Comparison of ENCODE assay signal across 14 cellular contexts in genomic region chr1:41631971-41632370, GRCh38.
DNase-seq lines count a peak whose midpoint lies in the region; ATAC-seq and TF ChIP-seq lines count a peak whose summit lies in the region.
"Had no signal": no experiment of that assay in that cellular context is flagged by ENCODE, and none has a peak within 500 bp of the region (broad histone marks: within the 10 kb centered on the region; RNA-seq: fewer than 3 reads in every experiment).

No MANE protein-coding gene starts in this region.

- TF ChIP-seq CTCF in endodermal cell (conservative IDR thresholded peaks at IDR 0.05) (no peak), body of pancreas (IDR thresholded peaks at IDR 0.05) (no peak)

- H3K4me3 Mint-ChIP-seq in T-helper 2 cell treated with Interferon-gamma antibody and Interleukin-4, amounts not matched to agents 5 μg/mL and 100 μg/mL, for 36 hours: no peak overlapping the region
- H3K4me3 Mint-ChIP-seq in endodermal cell: no peak overlapping the region

- H3K4me1 ChIP-seq in endodermal cell (ENCODE audit: control insufficient read depth, insufficient read depth, low read length) (no peaks in the 10 kb centered on the region), skeletal muscle satellite cell (ENCODE audit: control insufficient read depth, insufficient read depth, low read length) (peaks cover 40% of the 10 kb centered on the region), body of pancreas (peaks cover 2% of the 10 kb centered on the region)

- intact Hi-C loops in body of pancreas (cut with DNase I): no loop called here

- no peak for DNase-seq in T-helper 2 cell treated with Interferon-gamma antibody and Interleukin-4, amounts not matched to agents 5 μg/mL and 100 μg/mL, for 36 hours (ENCODE audit: low spot score)
- DNase-seq in T-helper 2 cell: no peak
- peak; percentile 81 for DNase-seq in M059J (ENCODE audit: low read depth)
- peak; percentile 24 for DNase-seq in endodermal cell
- DNase-seq in body of pancreas: no peak
- no peak for DNase-seq in dedifferentiated amniotic fluid mesenchymal stem cell (ENCODE audit: extremely low spot score)
- DNase-seq: effector CD8-positive, alpha-beta T cell; NCI-H1694 treated with DMSO at 0.1 percent for 48 hours; NCI-H526 had no signal

- peak overlapping the region; percentile 39 for H3K27ac Mint-ChIP-seq in T-helper 2 cell treated with Interferon-gamma antibody and Interleukin-4, amounts not matched to agents 5 μg/mL and 100 μg/mL, for 36 hours
- H3K27ac Mint-ChIP-seq in endodermal cell: no peak overlapping the region

- no peak overlapping the region for H3K9ac ChIP-seq in endodermal cell (ENCODE audit: extremely low read depth, low read length, poor library complexity, severe bottlenecking)
- no peak overlapping the region for H3K9ac ChIP-seq in skeletal muscle satellite cell (ENCODE audit: low read depth, low read length)

- no peaks in the 10 kb centered on the region for H3K27me3 Mint-ChIP-seq in T-helper 2 cell treated with Interferon-gamma antibody and Interleukin-4, amounts not matched to agents 5 μg/mL and 100 μg/mL, for 36 hours (ENCODE audit: low read depth)
- H3K27me3 Mint-ChIP-seq in endodermal cell (ENCODE audit: insufficient read depth): no peaks in the 10 kb centered on the region

- H3K4me3 ChIP-seq in endodermal cell (ENCODE audit: low read length): no peak overlapping the region
- H3K4me3 ChIP-seq in skeletal muscle satellite cell (ENCODE audit: low read length): no peak overlapping the region
- no peak overlapping the region for H3K4me3 ChIP-seq in body of pancreas
- H3K4me3 ChIP-seq: thoracic aorta had no signal

- H3K4me2 ChIP-seq in skeletal muscle satellite cell (ENCODE audit: low read length): peak overlapping the region; percentile 17

- H3K9me3 Mint-ChIP-seq in T-helper 2 cell treated with Interferon-gamma antibody and Interleukin-4, amounts not matched to agents 5 μg/mL and 100 μg/mL, for 36 hours: no peaks in the 10 kb centered on the region
- no peaks in the 10 kb centered on the region for H3K9me3 Mint-ChIP-seq in endodermal cell

- H3K36me3 ChIP-seq in endodermal cell (ENCODE audit: control insufficient read depth, insufficient read depth, low read length) (no peaks in the 10 kb centered on the region), skeletal muscle satellite cell (ENCODE audit: insufficient read depth, low read length) (no peaks in the 10 kb centered on the region), body of pancreas (replicated peaks in 1 of 2; ENCODE audit: insufficient read depth in 1 of 2, low read depth in 2 of 2) (no peaks in the 10 kb centered on the region)
- H3K36me3 ChIP-seq: thoracic aorta had no signal

- H3K36me3 Mint-ChIP-seq in T-helper 2 cell treated with Interferon-gamma antibody and Interleukin-4, amounts not matched to agents 5 μg/mL and 100 μg/mL, for 36 hours (ENCODE audit: low read depth): peaks cover 17% of the 10 kb centered on the region
- no peaks in the 10 kb centered on the region for H3K36me3 Mint-ChIP-seq in endodermal cell (ENCODE audit: low read depth)

- TF ChIP-seq POLR2A in body of pancreas (IDR thresholded peaks at IDR 0.05): no peak

- ATAC-seq in body of pancreas: no peak
- no peak for ATAC-seq in GM19463 (IDR thresholded peaks at IDR 0.05; ENCODE audit: unreplicated experiment)
- ATAC-seq: left lobe of liver had no signal

- 82 to 85% methylated on average over 6 of the region's 6 CpGs for WGBS in endodermal cell (ENCODE audit: insufficient coverage in 1 of 2, insufficient read length in 1 of 2), 2 experiments
- 77 to 84% methylated on average over 6 of the region's 6 CpGs for WGBS in body of pancreas, 2 donors

- H3K27ac ChIP-seq in endodermal cell (ENCODE audit: low read depth, low read length) (no peak overlapping the region), body of pancreas (no peak overlapping the region)
- H3K27ac ChIP-seq: 22Rv1, thoracic aorta had no signal

- no peaks in the 10 kb centered on the region for H3K27me3 ChIP-seq in endodermal cell (ENCODE audit: control insufficient read depth, insufficient read depth, low read length, poor library complexity, severe bottlenecking)
- H3K27me3 ChIP-seq in skeletal muscle satellite cell (ENCODE audit: control insufficient read depth, insufficient read depth, low read length): no peaks in the 10 kb centered on the region
- H3K27me3 ChIP-seq in body of pancreas: no peaks in the 10 kb centered on the region

- H3K9me3 ChIP-seq in endodermal cell (ENCODE audit: control insufficient read depth, low read length) (no peaks in the 10 kb centered on the region), skeletal muscle satellite cell (replicated peaks; ENCODE audit: low read length) (no peaks in the 10 kb centered on the region), body of pancreas (no peaks in the 10 kb centered on the region)
- H3K9me3 ChIP-seq: thoracic aorta had no signal

- H3K4me1 Mint-ChIP-seq in T-helper 2 cell treated with Interferon-gamma antibody and Interleukin-4, amounts not matched to agents 5 μg/mL and 100 μg/mL, for 36 hours (ENCODE audit: low read depth): peaks cover 38% of the 10 kb centered on the region
- no peaks in the 10 kb centered on the region for H3K4me1 Mint-ChIP-seq in endodermal cell

Comparison
In these comparisons a context has a peak if more than half of its experiments do, and no peak if none do; other contexts are left out.
1. DNase-seq: peak in M059J (single experiment) and endodermal cell (single experiment); none in T-helper 2 cell treated with Interferon-gamma antibody and Interleukin-4, amounts not matched to agents 5 μg/mL and 100 μg/mL, for 36 hours (single experiment), T-helper 2 cell (0 of 5), body of pancreas (0 of 4) and dedifferentiated amniotic fluid mesenchymal stem cell (single experiment).